9 cellular contexts compared by ENCODE assay signal in genomic region chr2:172094319-172095145, GRCh38. TPM values are rescaled to one million over a fixed set of nuclear protein-coding genes. Genes with fewer than 3 reads are reported as not detected.
DNase-seq lines count a peak whose midpoint lies in the region; ATAC-seq and TF ChIP-seq lines count a peak whose summit lies in the region.
"Had no signal": no experiment of that assay in that cellular context is flagged by ENCODE, and none has a peak within 500 bp of the region (broad histone marks: within the 10 kb centered on the region; RNA-seq: fewer than 3 reads in every experiment).

No MANE protein-coding gene starts in this region.

- no peaks in the 10 kb centered on the region for H3K9me3 ChIP-seq in iPS DF 6.9 (ENCODE audit: control insufficient read depth, insufficient read depth, low read length)

- H3K4me3 ChIP-seq in AG04449 (ENCODE audit: low read depth, low read length) (peak overlapping the region; percentile 66), iPS DF 6.9 (ENCODE audit: low read length) (peak overlapping the region; percentile 0; the same call in 1 of the 2 replicates)

- ATAC-seq in GM18907 (IDR thresholded peaks at IDR 0.05; ENCODE audit: unreplicated experiment) (peak; percentile 5), activated B cell treated with CpG ODN at 0.5 μM for 24 hours (ENCODE audit: low read depth) (no peak), GM18519 (IDR thresholded peaks at IDR 0.05; ENCODE audit: low FRiP score, unreplicated experiment) (no peak), GM19395 (IDR thresholded peaks at IDR 0.05; ENCODE audit: unreplicated experiment) (no peak), HG03342 (IDR thresholded peaks at IDR 0.05; ENCODE audit: unreplicated experiment) (no peak)
- ATAC-seq in stimulated activated naive CD8-positive, alpha-beta T cell treated with anti-CD3 and anti-CD28 coated beads, Interleukin-15, amount 100 ng/mL, for 72 hours = no peak

- CTCF ChIA-PET in AG04449 (lab: Yijun Ruan, JAX) = interaction anchor here (1.3 kb wide), 1 partner anchor 10 kb away, joined by 5 read pairs; no protein-coding TSS in a partner anchor
- CTCF ChIA-PET in activated B cell treated with CpG ODN at 0.5 μM for 24 hours (lab: Charles Lee) = no interaction called here

- peaks cover 63% of the 10 kb centered on the region for H3K27me3 Mint-ChIP-seq in activated B cell treated with CpG ODN at 0.5 μM for 24 hours
- H3K27me3 Mint-ChIP-seq in stimulated activated naive CD8-positive, alpha-beta T cell treated with anti-CD3 and anti-CD28 coated beads, Interleukin-15, amount 100 ng/mL, for 72 hours = peaks cover 96% of the 10 kb centered on the region

- H3K36me3 Mint-ChIP-seq in activated B cell treated with CpG ODN at 0.5 μM for 24 hours (ENCODE audit: low read depth) = no peaks in the 10 kb centered on the region

- peaks cover 2% of the 10 kb centered on the region for H3K9me3 Mint-ChIP-seq in activated B cell treated with CpG ODN at 0.5 μM for 24 hours
- H3K9me3 Mint-ChIP-seq in stimulated activated naive CD8-positive, alpha-beta T cell treated with anti-CD3 and anti-CD28 coated beads, Interleukin-15, amount 100 ng/mL, for 72 hours = no peaks in the 10 kb centered on the region

- no CpG with 5 or more reads among the region's 65 CpGs for WGBS in iPS DF 6.9 (ENCODE audit: insufficient coverage, insufficient read length)

- no peak overlapping the region for H3K27ac ChIP-seq in iPS DF 6.9 (ENCODE audit: low read length)

- peaks cover 33% of the 10 kb centered on the region for H3K4me1 Mint-ChIP-seq in activated B cell treated with CpG ODN at 0.5 μM for 24 hours
- H3K4me1 Mint-ChIP-seq in stimulated activated naive CD8-positive, alpha-beta T cell treated with anti-CD3 and anti-CD28 coated beads, Interleukin-15, amount 100 ng/mL, for 72 hours = peaks cover 64% of the 10 kb centered on the region

- peaks cover 3% of the 10 kb centered on the region; the same call in 1 of the 2 replicates for H3K4me1 ChIP-seq in iPS DF 6.9 (ENCODE audit: control insufficient read depth, insufficient read depth, low read length)

- no peaks in the 10 kb centered on the region for H3K36me3 ChIP-seq in iPS DF 6.9 (ENCODE audit: control insufficient read depth, insufficient read depth, low read length)

- DNase-seq in AG04449 (ENCODE audit: low read depth, low spot score) = no peak
- DNase-seq in activated B cell treated with CpG ODN at 0.5 μM for 24 hours = no peak
- DNase-seq in iPS DF 6.9 (ENCODE audit: low read depth, low spot score) = no peak
- no peak for DNase-seq in stimulated activated naive CD8-positive, alpha-beta T cell treated with anti-CD3 and anti-CD28 coated beads, Interleukin-15, amount 100 ng/mL, for 72 hours

- POLR2A ChIA-PET in AG04449 (lab: Yijun Ruan, JAX) = interaction anchor here (0.7 to 4.7 kb wide), 2 partner anchors 8 to 181 kb away, joined by 3 to 52 read pairs; partner anchors contain the start of gene DLX1
- POLR2A ChIA-PET in activated B cell treated with CpG ODN at 0.5 μM for 24 hours (lab: Charles Lee) = no interaction called here

- H3K27ac Mint-ChIP-seq in activated B cell treated with CpG ODN at 0.5 μM for 24 hours = no peak overlapping the region
- H3K27ac Mint-ChIP-seq in stimulated activated naive CD8-positive, alpha-beta T cell treated with anti-CD3 and anti-CD28 coated beads, Interleukin-15, amount 100 ng/mL, for 72 hours = no peak overlapping the region

- TF ChIP-seq CTCF in AG04449 (IDR thresholded peaks at IDR 0.05; ENCODE audit: insufficient read depth, low read length, missing control alignments) (no peak), activated B cell treated with CpG ODN at 0.5 μM for 24 hours (IDR thresholded peaks at IDR 0.05) (no peak)

- peaks cover 87% of the 10 kb centered on the region for H3K27me3 ChIP-seq in iPS DF 6.9 (ENCODE audit: control insufficient read depth, insufficient read depth, low read length)

- H3K4me3 Mint-ChIP-seq in activated B cell treated with CpG ODN at 0.5 μM for 24 hours = peak overlapping the region; percentile 81
- H3K4me3 Mint-ChIP-seq in stimulated activated naive CD8-positive, alpha-beta T cell treated with anti-CD3 and anti-CD28 coated beads, Interleukin-15, amount 100 ng/mL, for 72 hours = peak overlapping the region; percentile 87

- intact Hi-C loops in activated B cell treated with CpG ODN at 0.5 μM for 24 hours (cut with micrococcal nuclease) = loop anchor here (1.0 to 5.0 kb wide), 3 partner anchors 8 to 333 kb away; partner anchors contain the start of genes DLX2 and ITGA6

RNA-seq across cellular contexts. Expression of gene DLX2, which starts 8.2 kb away (rescaled TPM):
- 0.16 TPM in 1 of 2 replicates, not detected in the other for total RNA-seq in activated B cell treated with CpG ODN at 0.5 μM for 24 hours
- total RNA-seq: pulmonary artery endothelial cell had no signal

RNA-seq across cellular contexts. Expression of gene DLX1, which starts 9.2 kb away (rescaled TPM):
- not detected in 2 replicates for total RNA-seq in activated B cell treated with CpG ODN at 0.5 μM for 24 hours
